20 cellular contexts compared by ENCODE assay signal in genomic region chr14:63231733-63232132, GRCh38. TPM values are rescaled to one million over a fixed set of nuclear protein-coding genes. Genes with fewer than 3 reads are reported as not detected.
"Had no signal": no experiment of that assay in that cellular context is flagged by ENCODE, and none has a peak within 500 bp of the region (broad histone marks: within the 10 kb centered on the region; RNA-seq: fewer than 3 reads in every experiment).

No MANE protein-coding gene starts in this region.

- H3K4me1 ChIP-seq: colonic mucosa, foreskin keratinocyte, left lung, lower lobe of right lung had no signal

- H3K9me3 ChIP-seq: colonic mucosa, esophagus muscularis mucosa, left lung, lower lobe of right lung, mucosa of descending colon had no signal

- H3K4me1 Mint-ChIP-seq: naive B cell had no signal

- H3K27ac ChIP-seq: colonic mucosa, esophagus muscularis mucosa, foreskin keratinocyte, gastroesophageal sphincter, heart left ventricle, left lung had no signal

- H3K27ac Mint-ChIP-seq: dendritic cell treated with granulocyte-macrophage colony-stimulating factor and Interleukin-4, amounts not matched to agents 40 ng/mL and 50 ng/mL, for 4 days; mesothelial cell of epicardium; naive B cell had no signal

- H3K4me3 Mint-ChIP-seq: dendritic cell treated with granulocyte-macrophage colony-stimulating factor and Interleukin-4, amounts not matched to agents 40 ng/mL and 50 ng/mL, for 4 days; mesothelial cell of epicardium; naive B cell had no signal

- H3K4me3 ChIP-seq: colonic mucosa, dorsolateral prefrontal cortex, esophagus muscularis mucosa, gastroesophageal sphincter, heart left ventricle, left lung, lower lobe of right lung, mucosa of descending colon had no signal

- DNase-seq: colonic mucosa; cortex of kidney; dorsolateral prefrontal cortex; effector CD4-positive, alpha-beta T cell; effector memory CD4-positive, alpha-beta T cell; foreskin keratinocyte; heart left ventricle; hippocampal formation; left cardiac atrium; left lung; left ventricle myocardium superior; lower lobe of right lung; mesenchymal stem cell; mucosa of descending colon; naive B cell had no signal

- ATAC-seq: foreskin keratinocyte, gastroesophageal sphincter, heart left ventricle, left cardiac atrium, left lung, left ventricle myocardium superior, lower lobe of right lung, mucosa of descending colon had no signal

- H3K27me3 ChIP-seq: colonic mucosa, esophagus muscularis mucosa, foreskin keratinocyte, gastroesophageal sphincter, heart left ventricle, left lung had no signal

- H3K27me3 Mint-ChIP-seq: dendritic cell treated with granulocyte-macrophage colony-stimulating factor and Interleukin-4, amounts not matched to agents 40 ng/mL and 50 ng/mL, for 4 days had no signal

- H3K36me3 Mint-ChIP-seq: naive B cell had no signal

- H3K36me3 ChIP-seq: colonic mucosa, esophagus muscularis mucosa, left lung, lower lobe of right lung had no signal

RNA-seq across cellular contexts. Expression of gene RHOJ, which starts 27.5 kb away (rescaled TPM):
- total RNA-seq: myocyte had no signal
